25 cellular contexts compared by ENCODE assay signal in the genomic region with DNA sequence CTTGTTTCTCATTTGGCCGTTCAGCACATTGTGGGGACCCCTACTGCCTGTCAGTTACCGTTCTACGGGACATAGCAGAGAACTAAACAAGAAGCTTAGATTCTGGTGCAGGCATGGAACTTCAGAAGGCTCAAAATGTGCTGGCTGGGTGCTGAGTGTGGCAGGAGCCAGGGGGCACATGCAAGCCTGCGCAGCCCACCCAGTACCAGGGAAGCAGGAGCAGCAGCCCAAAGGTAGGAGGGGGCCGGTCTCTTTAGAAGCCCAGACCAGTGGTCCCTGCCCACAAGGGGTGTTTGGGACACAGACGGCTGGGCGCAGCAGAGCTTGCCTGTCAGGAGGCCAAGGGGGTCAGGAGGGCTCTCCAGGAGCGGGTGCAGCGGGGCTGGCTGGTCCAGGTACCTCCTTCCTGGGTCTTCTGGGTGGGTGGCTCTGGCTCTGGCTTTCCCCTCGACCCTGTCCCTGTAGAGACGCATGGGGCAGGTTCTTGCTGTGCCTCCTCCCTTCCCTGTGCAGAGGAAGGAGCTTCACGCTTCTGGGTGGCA. TPM values are rescaled to one million over a fixed set of nuclear protein-coding genes. Genes with fewer than 3 reads are reported as not detected.
DNase-seq lines count a peak whose midpoint lies in the region; ATAC-seq, FAIRE-seq and TF ChIP-seq lines count a peak whose summit lies in the region.
"Had no signal": no experiment of that assay in that cellular context is flagged by ENCODE, and none has a peak within 500 bp of the region (broad histone marks: within the 10 kb centered on the region; RNA-seq: fewer than 3 reads in every experiment).

No MANE protein-coding gene starts in this region.

- H3K4me1 Mint-ChIP-seq in naive B cell, result peaks cover 44 to 50% (median 45%) of the 10 kb centered on the region in 3 donors
- H3K4me1 Mint-ChIP-seq in stimulated activated naive B cell treated with anti-CD40 and anti-IgM and Interleukin-4, amounts not matched to agents 10 μg/mL and 1 μg/mL and 100 μg/mL, for 72 hours, result peaks cover 42 to 58% of the 10 kb centered on the region in 2 donors

- peak overlapping the region; percentile 87 for H3K4me2 ChIP-seq in HepG2 (ENCODE audit: low read depth, low read length)

- BruUV-seq in HepG2 (replicated peaks; lab: Mats Ljungman, UMichigan), result no TSS peak

- H3K9me3 Mint-ChIP-seq in naive B cell, result no peaks in the 10 kb centered on the region
- H3K9me3 Mint-ChIP-seq in stimulated activated naive B cell treated with anti-CD40 and anti-IgM and Interleukin-4, amounts not matched to agents 10 μg/mL and 1 μg/mL and 100 μg/mL, for 72 hours, result no peaks in the 10 kb centered on the region
- H3K9me3 Mint-ChIP-seq: activated naive CD4-positive, alpha-beta T cell treated with anti-CD3 and anti-CD28 coated beads, Interleukin-2, amount 50 U/mL, for 24 hours; CD14-positive monocyte; effector memory CD8-positive, alpha-beta T cell had no signal

- CTCF ChIA-PET in HepG2 (lab: Yijun Ruan, JAX; ENCODE audit: low intra/inter-chr PET ratio, low total read pairs), result no interaction called here
- CTCF ChIA-PET in RWPE1 (lab: Yijun Ruan, JAX), result interaction anchor here (0.6 kb wide), 1 partner anchor 12 kb away, joined by 4 read pairs; no protein-coding TSS in a partner anchor

- TF ChIP-seq CTCF in HepG2 (CRISPR knock-in tag; IDR thresholded peaks at IDR 0.05) (no peak), right lobe of liver (IDR thresholded peaks at IDR 0.05) (no peak), RWPE1 (conservative IDR thresholded peaks at IDR 0.05; ENCODE audit: low read depth) (no peak)

- H3K27ac ChIP-seq in HepG2 (ENCODE audit: extremely low read length, insufficient read depth, low read length), result no peak overlapping the region
- no peak overlapping the region for H3K27ac ChIP-seq in right lobe of liver
- H3K27ac ChIP-seq in RWPE1, result peak overlapping the region; percentile 92
- H3K27ac ChIP-seq: left lung, ovary had no signal

- no peaks in the 10 kb centered on the region for H3K27me3 Mint-ChIP-seq in naive B cell
- no peaks in the 10 kb centered on the region for H3K27me3 Mint-ChIP-seq in stimulated activated naive B cell treated with anti-CD40 and anti-IgM and Interleukin-4, amounts not matched to agents 10 μg/mL and 1 μg/mL and 100 μg/mL, for 72 hours
- H3K27me3 Mint-ChIP-seq: activated naive CD4-positive, alpha-beta T cell treated with anti-CD3 and anti-CD28 coated beads, Interleukin-2, amount 50 U/mL, for 24 hours; effector memory CD8-positive, alpha-beta T cell had no signal

- H3K4me3 ChIP-seq in HepG2 (replicated peaks in 1 of 3; ENCODE audit: insufficient read depth in 1 of 3, low read depth in 2 of 3, low read length in 3 of 3), result no peak overlapping the region
- no peak overlapping the region for H3K4me3 ChIP-seq in right lobe of liver
- H3K4me3 ChIP-seq: mucosa of descending colon, ovary had no signal

- in situ Hi-C loops in HepG2 (cut with HindIII; ENCODE audit: extremely low pct_ligation_motif_present, low pct_unique_long_range_greater_than_20kb), result no loop called here

- H3K4me3 Mint-ChIP-seq in naive B cell, result peak overlapping the region in 5 of 8 donors; percentile 26 to 88 (median 54)
- peak overlapping the region in 1 of 2 donors; percentile 86 for H3K4me3 Mint-ChIP-seq in stimulated activated naive B cell treated with anti-CD40 and anti-IgM and Interleukin-4, amounts not matched to agents 10 μg/mL and 1 μg/mL and 100 μg/mL, for 72 hours

- DNase-seq in HepG2 (ENCODE audit: low spot score), result no peak
- no peak for DNase-seq in right lobe of liver
- DNase-seq in RWPE1 (ENCODE audit: low spot score), result no peak
- no peak for DNase-seq in naive B cell
- DNase-seq in stimulated activated naive B cell treated with anti-CD40 and anti-IgM and Interleukin-4, amounts not matched to agents 10 μg/mL and 1 μg/mL and 100 μg/mL, for 72 hours, result no peak
- DNase-seq in NCI-H345 treated with DMSO at 0.1 percent for 48 hours (lab: John Stamatoyannopoulos, UW; ENCODE audit: unreplicated experiment), result no peak
- DNase-seq in NCI-H2081 (lab: John Stamatoyannopoulos, UW), result no peak
- DNase-seq in superior temporal gyrus (ENCODE audit: extremely low spot score), result no peak
- DNase-seq: ACHN; activated CD4-positive, CD25-positive, alpha-beta regulatory T cell; activated T-cell treated with anti-CD3 and anti-CD28 coated beads, Interleukin-2, amount 50 U/mL, for 48 hours; DMS53; effector memory CD8-positive, alpha-beta T cell; GOT3; NCI-H1092 treated with DMSO at 0.1 percent for 48 hours; NCI-H2107; NCI-H524; ovary; T1000 had no signal

- no peak overlapping the region for H2AFZ ChIP-seq in HepG2 (ENCODE audit: low read length)

- H4K20me1 ChIP-seq in HepG2 (ENCODE audit: insufficient read depth, low read length), result no peaks in the 10 kb centered on the region

- POLR2A ChIA-PET in HepG2 (lab: Yijun Ruan, JAX) (interaction anchor here (1.7 kb wide), 1 partner anchor 17 kb away, joined by 5 read pairs; no protein-coding TSS in a partner anchor), RWPE1 (lab: Yijun Ruan, JAX; ENCODE audit: low non-redundant PET) (no interaction called here)

- intact Hi-C loops in HepG2 (cut with micrococcal nuclease; ENCODE audit: unreplicated experiment), result no loop called here
- intact Hi-C loops in right lobe of liver (cut with DNase I), result loop anchor here in 1 of 2 donors (10.0 kb wide), 1 partner anchor 47 kb away; no protein-coding TSS in a partner anchor

- H3K27me3 ChIP-seq in HepG2 (ENCODE audit: control insufficient read depth in 1 of 2, insufficient read depth in 2 of 2, low read length in 2 of 2) (no peaks in the 10 kb centered on the region; a peak in 1 of 5 replicates), right lobe of liver (no peaks in the 10 kb centered on the region)
- H3K27me3 ChIP-seq: left lung, ovary, right atrium auricular region had no signal

- H3K9ac ChIP-seq in HepG2 (ENCODE audit: insufficient read depth, low read depth, low read length), result peak overlapping the region; percentile 89; the same call in 1 of the 2 replicates

- no peak for ATAC-seq in HepG2
- ATAC-seq in right lobe of liver, result no peak
- ATAC-seq in naive B cell (ENCODE audit: low read depth in 2 of 2), result no peak
- ATAC-seq in stimulated activated naive B cell treated with anti-CD40 and anti-IgM and Interleukin-4, amounts not matched to agents 10 μg/mL and 1 μg/mL and 100 μg/mL, for 72 hours (replicated peaks), result no peak
- ATAC-seq: effector memory CD8-positive, alpha-beta T cell; left lung; mucosa of descending colon had no signal

- H3K27ac Mint-ChIP-seq in naive B cell, result peak overlapping the region in 2 of 6 donors; percentile 52 to 57
- H3K27ac Mint-ChIP-seq in stimulated activated naive B cell treated with anti-CD40 and anti-IgM and Interleukin-4, amounts not matched to agents 10 μg/mL and 1 μg/mL and 100 μg/mL, for 72 hours, result peak overlapping the region; percentile 56
- H3K27ac Mint-ChIP-seq: activated naive CD4-positive, alpha-beta T cell treated with anti-CD3 and anti-CD28 coated beads, Interleukin-2, amount 50 U/mL, for 24 hours had no signal

- H3K9me3 ChIP-seq in HepG2 (ENCODE audit: low read length), result no peaks in the 10 kb centered on the region
- H3K9me3 ChIP-seq in right lobe of liver, result no peaks in the 10 kb centered on the region
- H3K9me3 ChIP-seq: left lung, mucosa of descending colon, ovary, right atrium auricular region had no signal

- TF ChIP-seq POLR2A in HepG2 (IDR thresholded peaks at IDR 0.05; ENCODE audit: insufficient read depth in 1 of 2, low read depth in 2 of 2, low read length in 2 of 2) (no peak), right lobe of liver (IDR thresholded peaks at IDR 0.05) (no peak)

- H3K36me3 ChIP-seq in HepG2 (replicated peaks in 1 of 2; ENCODE audit: control insufficient read depth in 1 of 2, insufficient read depth in 2 of 2, low read length in 2 of 2), result peaks cover 9 to 30% of the 10 kb centered on the region in 2 experiments
- H3K36me3 ChIP-seq in right lobe of liver, result peaks cover 0 to 4% (median 0%) of the 10 kb centered on the region in 4 donors
- H3K36me3 ChIP-seq: ovary had no signal

- WGBS in HepG2 (ENCODE audit: low lambda C conversion rate), result 97% methylated on average over 6 of the region's 12 CpGs
- WGBS in right lobe of liver (ENCODE audit: insufficient coverage, low coverage, low lambda C conversion rate, missing lambda C conversion rate), result 73% methylated on average over 2 of the region's 12 CpGs

- FAIRE-seq in HepG2 (lab: Jason Lieb, UNC), result no peak
- FAIRE-seq: GM12892 had no signal

- TF ChIP-seq EP300 in HepG2 (IDR thresholded peaks at IDR 0.05; ENCODE audit: low read depth in 2 of 2, low read length in 2 of 2), result no peak
- no peak for TF ChIP-seq EP300 in HepG2 (CRISPR knock-in tag; IDR thresholded peaks at IDR 0.05; ENCODE audit: borderline replicate concordance)

- TF ChIP-seq RAD21 in HepG2 (CRISPR knock-in tag; IDR thresholded peaks at IDR 0.05), result no peak

- peaks cover 50% of the 10 kb centered on the region for H3K79me2 ChIP-seq in HepG2 (ENCODE audit: insufficient read depth, low read length)

- H3K4me1 ChIP-seq in HepG2 (ENCODE audit: insufficient read depth, low read length) (peaks cover 33% of the 10 kb centered on the region), right lobe of liver (peaks cover 0 to 21% (median 11%) of the 10 kb centered on the region in 4 donors)

- H3K36me3 Mint-ChIP-seq in naive B cell, result peaks cover 0 to 8% of the 10 kb centered on the region in 2 donors
- H3K36me3 Mint-ChIP-seq in stimulated activated naive B cell treated with anti-CD40 and anti-IgM and Interleukin-4, amounts not matched to agents 10 μg/mL and 1 μg/mL and 100 μg/mL, for 72 hours, result peaks cover 32 to 42% of the 10 kb centered on the region in 2 donors
- H3K36me3 Mint-ChIP-seq: activated naive CD4-positive, alpha-beta T cell treated with anti-CD3 and anti-CD28 coated beads, Interleukin-2, amount 50 U/mL, for 24 hours had no signal

RNA-seq across cellular contexts. Expression of gene PTDSS2, which starts 2.2 kb away (rescaled TPM):
- total RNA-seq in HepG2 (2016; rRNA removed; fragmentation: Illumina TruSeq; extraction: Trizol) (11.3 and 21.7 TPM in 2 replicates), right lobe of liver (10 to 100 TPM in 4 of 6 experiments, 1 to 10 TPM in 2; 8.4 to 21.9 (median 11.4) TPM)
- total RNA-seq in HepG2 (2016; cell fraction: cytosol; rRNA removed; fragmentation: Illumina TruSeq; extraction: Trizol; ENCODE audit: low read depth), result 5.6 and 7.0 TPM in 2 replicates
- 8.4 and 25.4 TPM in 2 replicates for total RNA-seq in HepG2 (2016; cell fraction: insoluble cytoplasmic fraction; rRNA removed; fragmentation: Illumina TruSeq; extraction: Trizol)
- 10.9 and 11.3 TPM in 2 replicates for total RNA-seq in HepG2 (2016; cell fraction: membrane; rRNA removed; fragmentation: Illumina TruSeq; extraction: Trizol)
- total RNA-seq in HepG2 (2016; cell fraction: nucleus; rRNA removed; fragmentation: Illumina TruSeq; extraction: Trizol), result 23.2 and 23.3 TPM in 2 replicates
- polyA plus RNA-seq in HepG2 (2011; rRNA removed) (26.4 and 37.6 TPM in 2 replicates), naive B cell (ENCODE audit: low read depth in 6 of 6) (10 to 100 TPM in 4 of 6 donors, 1 to 10 TPM in 2; 5.5 to 12.3 (median 10.3) TPM)
- 28.3 and 34.4 TPM in 2 replicates for polyA plus RNA-seq in HepG2 (2011; cell fraction: cytosol; rRNA removed)
- 151 and 168 TPM in 2 replicates for polyA plus RNA-seq in HepG2 (2011; cell fraction: nucleus; rRNA removed)
- 19.9 and 35.5 TPM in 2 replicates for polyA plus RNA-seq in HepG2 (2012)
- 5.4 and 6.0 TPM in 2 replicates for polyA plus RNA-seq in HepG2 (2016; cell fraction: cytosol; fragmentation: Illumina TruSeq; extraction: Trizol; ENCODE audit: low read depth)
- polyA plus RNA-seq in HepG2 (2016; cell fraction: insoluble cytoplasmic fraction; fragmentation: Illumina TruSeq; extraction: Trizol; ENCODE audit: low read depth), result 11.4 and 12.9 TPM in 2 replicates
- 9.5 and 10.3 TPM in 2 replicates for polyA plus RNA-seq in HepG2 (2016; cell fraction: membrane; fragmentation: Illumina TruSeq; extraction: Trizol; ENCODE audit: low read depth)
- polyA plus RNA-seq in HepG2 (2016; cell fraction: nucleus; fragmentation: Illumina TruSeq; extraction: Trizol; ENCODE audit: insufficient read depth, low read depth), result 59.3 and 60.5 TPM in 2 replicates
- 43.0 and 66.5 TPM in 2 replicates for polyA minus RNA-seq in HepG2 (2011; rRNA and poly(A)+ RNA removed; ENCODE audit: low replicate concordance)
- 20.3 and 23.7 TPM in 2 replicates for polyA minus RNA-seq in HepG2 (2011; cell fraction: cytosol; rRNA and poly(A)+ RNA removed)
- polyA minus RNA-seq in HepG2 (2011; cell fraction: nucleus; rRNA and poly(A)+ RNA removed), result 28.6 and 30.4 TPM in 2 replicates

RNA-seq across cellular contexts. Expression of gene ANO9, which starts 10.5 kb away (rescaled TPM):
- total RNA-seq in HepG2 (2016; rRNA removed; fragmentation: Illumina TruSeq; extraction: Trizol), result 1.5 and 8.9 TPM in 2 replicates
- 1.8 and 2.3 TPM in 2 replicates for total RNA-seq in HepG2 (2016; cell fraction: cytosol; rRNA removed; fragmentation: Illumina TruSeq; extraction: Trizol; ENCODE audit: low read depth)
- total RNA-seq in HepG2 (2016; cell fraction: insoluble cytoplasmic fraction; rRNA removed; fragmentation: Illumina TruSeq; extraction: Trizol), result 1.2 and 9.2 TPM in 2 replicates
- 1.7 and 2.0 TPM in 2 replicates for total RNA-seq in HepG2 (2016; cell fraction: membrane; rRNA removed; fragmentation: Illumina TruSeq; extraction: Trizol)
- total RNA-seq in HepG2 (2016; cell fraction: nucleus; rRNA removed; fragmentation: Illumina TruSeq; extraction: Trizol), result 14.4 and 16.4 TPM in 2 replicates
- polyA plus RNA-seq in HepG2 (2011; rRNA removed), result 14.3 and 19.9 TPM in 2 replicates
- polyA plus RNA-seq in HepG2 (2011; cell fraction: cytosol; rRNA removed), result 2.2 and 2.9 TPM in 2 replicates
- 267 and 279 TPM in 2 replicates for polyA plus RNA-seq in HepG2 (2011; cell fraction: nucleus; rRNA removed)
- polyA plus RNA-seq in HepG2 (2012), result 18.3 and 18.6 TPM in 2 replicates
- polyA plus RNA-seq in HepG2 (2016; cell fraction: cytosol; fragmentation: Illumina TruSeq; extraction: Trizol; ENCODE audit: low read depth), result 0.44 and 0.54 TPM in 2 replicates
- 1.5 and 1.9 TPM in 2 replicates for polyA plus RNA-seq in HepG2 (2016; cell fraction: insoluble cytoplasmic fraction; fragmentation: Illumina TruSeq; extraction: Trizol; ENCODE audit: low read depth)
- polyA plus RNA-seq in HepG2 (2016; cell fraction: membrane; fragmentation: Illumina TruSeq; extraction: Trizol; ENCODE audit: low read depth), result 0.82 and 1.0 TPM in 2 replicates
- polyA plus RNA-seq in HepG2 (2016; cell fraction: nucleus; fragmentation: Illumina TruSeq; extraction: Trizol; ENCODE audit: insufficient read depth, low read depth), result 71.0 and 80.1 TPM in 2 replicates
- 0.23 and 6.4 TPM in 2 replicates for polyA minus RNA-seq in HepG2 (2011; rRNA and poly(A)+ RNA removed; ENCODE audit: low replicate concordance)
- polyA minus RNA-seq in HepG2 (2011; cell fraction: cytosol; rRNA and poly(A)+ RNA removed), result 0.97 and 2.5 TPM in 2 replicates
- polyA minus RNA-seq in HepG2 (2011; cell fraction: nucleus; rRNA and poly(A)+ RNA removed), result 14.8 and 15.1 TPM in 2 replicates
- 1 to 10 TPM in 1 of 6 experiments, under 1 TPM in 4, not detected in 1; 0.09 to 1.0 (median 0.28) TPM for total RNA-seq in right lobe of liver
- polyA plus RNA-seq in naive B cell (ENCODE audit: low read depth in 6 of 6), result 1 to 10 TPM in 5 of 6 donors, not detected in 1; 1.9 to 4.5 (median 3.4) TPM

RNA-seq across cellular contexts. Expression of gene SIGIRR, which starts 37.5 kb away (rescaled TPM):
- total RNA-seq in HepG2 (2016; rRNA removed; fragmentation: Illumina TruSeq; extraction: Trizol) (0.80 and 2.1 TPM in 2 replicates), right lobe of liver (100 to 1,000 TPM in 2 of 6 experiments, 10 to 100 TPM in 4; 48.2 to 133 (median 66.3) TPM)
- total RNA-seq in HepG2 (2016; cell fraction: cytosol; rRNA removed; fragmentation: Illumina TruSeq; extraction: Trizol; ENCODE audit: low read depth), result 1.7 and 1.8 TPM in 2 replicates
- total RNA-seq in HepG2 (2016; cell fraction: insoluble cytoplasmic fraction; rRNA removed; fragmentation: Illumina TruSeq; extraction: Trizol), result 1.4 and 2.0 TPM in 2 replicates
- 2.1 and 2.2 TPM in 2 replicates for total RNA-seq in HepG2 (2016; cell fraction: membrane; rRNA removed; fragmentation: Illumina TruSeq; extraction: Trizol)
- 1.8 and 1.9 TPM in 2 replicates for total RNA-seq in HepG2 (2016; cell fraction: nucleus; rRNA removed; fragmentation: Illumina TruSeq; extraction: Trizol)
- polyA plus RNA-seq in HepG2 (2011; rRNA removed) (1.2 and 2.1 TPM in 2 replicates), naive B cell (ENCODE audit: low read depth in 6 of 6) (10 to 100 TPM; 30.4 to 72.0 (median 53.5) TPM)
- 1.1 and 2.0 TPM in 2 replicates for polyA plus RNA-seq in HepG2 (2011; cell fraction: cytosol; rRNA removed)
- 4.9 and 10.2 TPM in 2 replicates for polyA plus RNA-seq in HepG2 (2011; cell fraction: nucleus; rRNA removed)
- polyA plus RNA-seq in HepG2 (2012), result 1.6 and 2.0 TPM in 2 replicates
- 1.6 and 2.7 TPM in 2 replicates for polyA plus RNA-seq in HepG2 (2016; cell fraction: cytosol; fragmentation: Illumina TruSeq; extraction: Trizol; ENCODE audit: low read depth)
- polyA plus RNA-seq in HepG2 (2016; cell fraction: insoluble cytoplasmic fraction; fragmentation: Illumina TruSeq; extraction: Trizol; ENCODE audit: low read depth), result 1.0 and 2.1 TPM in 2 replicates
- 2.8 and 4.3 TPM in 2 replicates for polyA plus RNA-seq in HepG2 (2016; cell fraction: membrane; fragmentation: Illumina TruSeq; extraction: Trizol; ENCODE audit: low read depth)
- polyA plus RNA-seq in HepG2 (2016; cell fraction: nucleus; fragmentation: Illumina TruSeq; extraction: Trizol; ENCODE audit: insufficient read depth, low read depth), result 5.7 and 7.3 TPM in 2 replicates
- polyA minus RNA-seq in HepG2 (2011; rRNA and poly(A)+ RNA removed; ENCODE audit: low replicate concordance), result 2.3 and 4.3 TPM in 2 replicates
- polyA minus RNA-seq in HepG2 (2011; cell fraction: cytosol; rRNA and poly(A)+ RNA removed), result 1.5 and 1.8 TPM in 2 replicates
- not detected in 2 replicates for polyA minus RNA-seq in HepG2 (2011; cell fraction: nucleus; rRNA and poly(A)+ RNA removed)

RNA-seq across cellular contexts. Expression of gene RNH1, which starts 54.8 kb away (rescaled TPM):
- total RNA-seq in HepG2 (2016; rRNA removed; fragmentation: Illumina TruSeq; extraction: Trizol), result 74.1 and 81.3 TPM in 2 replicates
- total RNA-seq in HepG2 (2016; cell fraction: cytosol; rRNA removed; fragmentation: Illumina TruSeq; extraction: Trizol; ENCODE audit: low read depth), result 28.3 and 31.4 TPM in 2 replicates
- total RNA-seq in HepG2 (2016; cell fraction: insoluble cytoplasmic fraction; rRNA removed; fragmentation: Illumina TruSeq; extraction: Trizol), result 73.0 and 77.2 TPM in 2 replicates
- total RNA-seq in HepG2 (2016; cell fraction: membrane; rRNA removed; fragmentation: Illumina TruSeq; extraction: Trizol), result 30.6 and 37.6 TPM in 2 replicates
- 39.1 and 43.2 TPM in 2 replicates for total RNA-seq in HepG2 (2016; cell fraction: nucleus; rRNA removed; fragmentation: Illumina TruSeq; extraction: Trizol)
- polyA plus RNA-seq in HepG2 (2011; rRNA removed), result 36.0 and 51.4 TPM in 2 replicates
- 30.1 and 56.0 TPM in 2 replicates for polyA plus RNA-seq in HepG2 (2011; cell fraction: cytosol; rRNA removed)
- 135 and 166 TPM in 2 replicates for polyA plus RNA-seq in HepG2 (2011; cell fraction: nucleus; rRNA removed)
- polyA plus RNA-seq in HepG2 (2012), result 42.4 and 61.5 TPM in 2 replicates
- polyA plus RNA-seq in HepG2 (2016; cell fraction: cytosol; fragmentation: Illumina TruSeq; extraction: Trizol; ENCODE audit: low read depth), result 14.2 and 15.8 TPM in 2 replicates
- polyA plus RNA-seq in HepG2 (2016; cell fraction: insoluble cytoplasmic fraction; fragmentation: Illumina TruSeq; extraction: Trizol; ENCODE audit: low read depth), result 62.8 and 84.3 TPM in 2 replicates
- polyA plus RNA-seq in HepG2 (2016; cell fraction: membrane; fragmentation: Illumina TruSeq; extraction: Trizol; ENCODE audit: low read depth), result 21.1 and 22.9 TPM in 2 replicates
- 61.8 and 67.0 TPM in 2 replicates for polyA plus RNA-seq in HepG2 (2016; cell fraction: nucleus; fragmentation: Illumina TruSeq; extraction: Trizol; ENCODE audit: insufficient read depth, low read depth)
- 72.2 and 124 TPM in 2 replicates for polyA minus RNA-seq in HepG2 (2011; rRNA and poly(A)+ RNA removed; ENCODE audit: low replicate concordance)
- 42.7 and 46.3 TPM in 2 replicates for polyA minus RNA-seq in HepG2 (2011; cell fraction: cytosol; rRNA and poly(A)+ RNA removed)
- polyA minus RNA-seq in HepG2 (2011; cell fraction: nucleus; rRNA and poly(A)+ RNA removed), result 49.1 and 49.3 TPM in 2 replicates
- 100 to 1,000 TPM in 2 of 6 experiments, 10 to 100 TPM in 4; 66.4 to 135 (median 76.2) TPM for total RNA-seq in right lobe of liver
- 100 to 1,000 TPM in 4 of 6 donors, 10 to 100 TPM in 2; 73.2 to 132 (median 114) TPM for polyA plus RNA-seq in naive B cell (ENCODE audit: low read depth in 6 of 6)

RNA-seq across cellular contexts. Expression of gene PKP3, which starts 58.3 kb away (rescaled TPM):
- total RNA-seq in HepG2 (2016; rRNA removed; fragmentation: Illumina TruSeq; extraction: Trizol) (21.1 and 28.7 TPM in 2 replicates), right lobe of liver (1 to 10 TPM in 1 of 6 experiments, under 1 TPM in 2, not detected in 3; 0.43 to 1.5 (median 0.47) TPM)
- total RNA-seq in HepG2 (2016; cell fraction: cytosol; rRNA removed; fragmentation: Illumina TruSeq; extraction: Trizol; ENCODE audit: low read depth), result 5.8 and 6.9 TPM in 2 replicates
- total RNA-seq in HepG2 (2016; cell fraction: insoluble cytoplasmic fraction; rRNA removed; fragmentation: Illumina TruSeq; extraction: Trizol), result 17.5 and 29.7 TPM in 2 replicates
- total RNA-seq in HepG2 (2016; cell fraction: membrane; rRNA removed; fragmentation: Illumina TruSeq; extraction: Trizol), result 13.9 and 14.9 TPM in 2 replicates
- total RNA-seq in HepG2 (2016; cell fraction: nucleus; rRNA removed; fragmentation: Illumina TruSeq; extraction: Trizol), result 14.5 and 19.8 TPM in 2 replicates
- polyA plus RNA-seq in HepG2 (2011; rRNA removed) (18.0 and 25.1 TPM in 2 replicates), naive B cell (ENCODE audit: low read depth in 6 of 6) (under 1 TPM in 2 of 6 donors, not detected in 4; 0.09 to 0.13 TPM)
- polyA plus RNA-seq in HepG2 (2011; cell fraction: cytosol; rRNA removed), result 13.8 and 24.2 TPM in 2 replicates
- 59.8 and 70.5 TPM in 2 replicates for polyA plus RNA-seq in HepG2 (2011; cell fraction: nucleus; rRNA removed)
- 12.9 and 13.0 TPM in 2 replicates for polyA plus RNA-seq in HepG2 (2012)
- 4.6 and 4.9 TPM in 2 replicates for polyA plus RNA-seq in HepG2 (2016; cell fraction: cytosol; fragmentation: Illumina TruSeq; extraction: Trizol; ENCODE audit: low read depth)
- polyA plus RNA-seq in HepG2 (2016; cell fraction: insoluble cytoplasmic fraction; fragmentation: Illumina TruSeq; extraction: Trizol; ENCODE audit: low read depth), result 22.3 and 24.1 TPM in 2 replicates
- polyA plus RNA-seq in HepG2 (2016; cell fraction: membrane; fragmentation: Illumina TruSeq; extraction: Trizol; ENCODE audit: low read depth), result 7.9 and 9.3 TPM in 2 replicates
- polyA plus RNA-seq in HepG2 (2016; cell fraction: nucleus; fragmentation: Illumina TruSeq; extraction: Trizol; ENCODE audit: insufficient read depth, low read depth), result 38.2 and 40.1 TPM in 2 replicates
- polyA minus RNA-seq in HepG2 (2011; rRNA and poly(A)+ RNA removed; ENCODE audit: low replicate concordance), result 30.4 and 42.3 TPM in 2 replicates
- 24.6 and 25.2 TPM in 2 replicates for polyA minus RNA-seq in HepG2 (2011; cell fraction: cytosol; rRNA and poly(A)+ RNA removed)
- 9.9 and 14.7 TPM in 2 replicates for polyA minus RNA-seq in HepG2 (2011; cell fraction: nucleus; rRNA and poly(A)+ RNA removed)
- polyA plus RNA-seq: CD14-positive monocyte had no signal

Comparison
In these comparisons a context has a peak if more than half of its experiments do, and no peak if none do; other contexts are left out.
1. RNA of gene SIGIRR, which starts 37.5 kb away (total RNA-seq): 48.2 to 133 TPM in right lobe of liver; 0.80 to 2.2 TPM in HepG2; every median in the first group is over 10 times any median in the second.